32 cellular contexts compared by ENCODE assay signal in the genomic region with DNA sequence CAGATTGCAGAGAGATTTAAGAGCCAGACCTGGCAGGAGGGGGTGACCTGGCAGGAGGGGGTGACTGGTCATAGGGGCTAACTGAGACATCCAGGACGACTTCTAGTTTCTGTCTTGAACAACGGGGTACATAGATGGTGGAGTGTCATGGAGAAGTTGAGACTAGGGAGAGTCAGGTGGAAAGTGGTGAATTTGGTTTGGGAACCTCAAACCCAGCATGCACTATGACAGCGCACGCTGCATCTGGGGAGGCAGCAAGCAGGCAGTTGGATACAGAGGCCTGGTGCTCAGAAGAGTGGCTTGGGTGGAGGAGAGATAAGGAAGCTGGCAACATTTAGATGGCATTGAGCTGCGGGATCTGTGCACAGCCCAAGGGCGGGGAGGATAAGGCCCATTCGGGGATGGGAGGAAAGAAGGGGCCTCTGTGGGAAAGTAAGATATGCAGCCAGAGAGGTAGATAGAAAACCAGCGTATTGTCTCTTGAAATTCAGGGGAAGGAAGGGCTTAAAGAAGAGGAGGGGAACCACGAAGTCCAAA. TPM values are rescaled to one million over a fixed set of nuclear protein-coding genes. Genes with fewer than 3 reads are reported as not detected.
DNase-seq lines count a peak whose midpoint lies in the region; ATAC-seq and TF ChIP-seq lines count a peak whose summit lies in the region.
"Had no signal": no experiment of that assay in that cellular context is flagged by ENCODE, and none has a peak within 500 bp of the region (broad histone marks: within the 10 kb centered on the region; RNA-seq: fewer than 3 reads in every experiment).

No MANE protein-coding gene starts in this region.

- H3K27ac ChIP-seq in SK-N-SH (ENCODE audit: low read depth in 2 of 2, low read length in 1 of 2): no peak overlapping the region
- no peak overlapping the region for H3K27ac ChIP-seq in CD8-positive, alpha-beta memory T cell (ENCODE audit: low read depth, low read length)
- H3K27ac ChIP-seq: 22Rv1, breast epithelium, gastroesophageal sphincter, parathyroid adenoma, right lobe of liver, thyroid gland had no signal

- peaks cover 0 to 4% of the 10 kb centered on the region in 2 experiments for H3K36me3 ChIP-seq in SK-N-SH (replicated peaks in 1 of 2; ENCODE audit: control insufficient read depth in 1 of 2, insufficient read depth in 2 of 2, low read length in 1 of 2)
- no peaks in the 10 kb centered on the region for H3K36me3 ChIP-seq in CD8-positive, alpha-beta memory T cell (ENCODE audit: insufficient read depth, low read length)
- H3K36me3 ChIP-seq: breast epithelium, gastroesophageal sphincter, right lobe of liver, thyroid gland had no signal

- no peaks in the 10 kb centered on the region for H3K27me3 ChIP-seq in SK-N-SH (ENCODE audit: insufficient read depth)
- H3K27me3 ChIP-seq in CD8-positive, alpha-beta memory T cell (ENCODE audit: insufficient read depth, low read length, poor library complexity, severe bottlenecking): peaks cover 15% of the 10 kb centered on the region
- H3K27me3 ChIP-seq: breast epithelium, gastroesophageal sphincter, right lobe of liver, thyroid gland had no signal

- H3K36me3 Mint-ChIP-seq in IgD-negative memory B cell (peaks cover 3% of the 10 kb centered on the region), brain (no peaks in the 10 kb centered on the region)
- peaks cover 8 to 28% of the 10 kb centered on the region in 2 donors for H3K36me3 Mint-ChIP-seq in stimulated activated naive B cell treated with anti-CD40 and anti-IgM and Interleukin-4, amounts not matched to agents 10 μg/mL and 1 μg/mL and 100 μg/mL, for 72 hours
- H3K36me3 Mint-ChIP-seq in CD8-positive, alpha-beta memory T cell: peaks cover 0 to 1% (median 0%) of the 10 kb centered on the region in 3 donors

- H3K79me2 ChIP-seq in SK-N-SH (ENCODE audit: insufficient read depth): peaks cover 89% of the 10 kb centered on the region

- WGBS in SK-N-SH (ENCODE audit: low lambda C conversion rate): 88% methylated on average over 9 of the region's 9 CpGs

- no peak for TF ChIP-seq EP300 in SK-N-SH (IDR thresholded peaks at IDR 0.05; ENCODE audit: borderline replicate concordance in 1 of 2, low read depth in 1 of 2, low read length in 1 of 2)

- TF ChIP-seq CTCF in SK-N-SH (IDR thresholded peaks at IDR 0.05) (no peak), brain (conservative IDR thresholded peaks at IDR 0.05) (no peak)

- H3K4me3 ChIP-seq in SK-N-SH (ENCODE audit: low read depth in 2 of 2, low read length in 1 of 2): no peak overlapping the region
- H3K4me3 ChIP-seq in CD8-positive, alpha-beta memory T cell (ENCODE audit: low read length): no peak overlapping the region
- H3K4me3 ChIP-seq: breast epithelium, gastroesophageal sphincter, right lobe of liver, thyroid gland had no signal

- ATAC-seq in SK-N-SH treated with all-trans-retinoic acid at 6 μM for 48 hours: no peak
- ATAC-seq in stimulated activated naive B cell treated with anti-CD40 and anti-IgM and Interleukin-4, amounts not matched to agents 10 μg/mL and 1 μg/mL and 100 μg/mL, for 72 hours (replicated peaks): no peak
- ATAC-seq: activated CD8-positive, alpha-beta T cell treated with anti-CD3 and anti-CD28 coated beads for 36 hours; gastroesophageal sphincter; right lobe of liver; stimulated activated naive CD8-positive, alpha-beta T cell treated with anti-CD3 and anti-CD28 coated beads, Interleukin-15, Interleukin-2, amounts not matched to agents 100 U/mL and 50 U/mL, for 24 hours had no signal

- H3K27ac Mint-ChIP-seq in IgD-negative memory B cell: peak overlapping the region; percentile 36 to 98 (median 94)
- H3K27ac Mint-ChIP-seq in brain: peak overlapping the region in 2 of 5 experiments; percentile 14 to 22
- H3K27ac Mint-ChIP-seq in stimulated activated naive B cell treated with anti-CD40 and anti-IgM and Interleukin-4, amounts not matched to agents 10 μg/mL and 1 μg/mL and 100 μg/mL, for 72 hours: peak overlapping the region; percentile 83
- H3K27ac Mint-ChIP-seq in CD8-positive, alpha-beta memory T cell: peak overlapping the region in 1 of 8 donors; percentile 2
- H3K27ac Mint-ChIP-seq: activated CD8-positive, alpha-beta T cell treated with anti-CD3 and anti-CD28 coated beads for 36 hours; nephron progenitor cell had no signal

- peaks cover 19% of the 10 kb centered on the region for H3F3A ChIP-seq in SK-N-SH (replicated peaks; ENCODE audit: insufficient read depth)

- no peaks in the 10 kb centered on the region for H3K9me3 ChIP-seq in SK-N-SH
- H3K9me3 ChIP-seq in CD8-positive, alpha-beta memory T cell (ENCODE audit: low read length): no peaks in the 10 kb centered on the region
- H3K9me3 ChIP-seq: breast epithelium, gastroesophageal sphincter, right lobe of liver, thyroid gland had no signal

- no peak overlapping the region for H2AFZ ChIP-seq in SK-N-SH (ENCODE audit: low read depth)
- H2AFZ ChIP-seq: parathyroid adenoma had no signal

- CTCF ChIA-PET in SK-N-SH (lab: Yijun Ruan, JAX): interaction anchor here (0.6 to 6.6 kb wide), 10 partner anchors 9 to 173 kb away, joined by 3 to 60 read pairs (median 4); a partner anchor contains a TSS
- CTCF ChIA-PET in CD8-positive, alpha-beta memory T cell (lab: Charles Lee): interaction anchor here (0.7 to 13.7 kb wide), 8 partner anchors 12 to 284 kb away, joined by 3 to 125 read pairs (median 4); a partner anchor contains a TSS

- H3K4me3 Mint-ChIP-seq in IgD-negative memory B cell: peak overlapping the region in 3 of 4 donors; percentile 7 to 84 (median 79)
- H3K4me3 Mint-ChIP-seq in brain: peak overlapping the region in 4 of 5 experiments; percentile 6 to 81 (median 8)
- H3K4me3 Mint-ChIP-seq in stimulated activated naive B cell treated with anti-CD40 and anti-IgM and Interleukin-4, amounts not matched to agents 10 μg/mL and 1 μg/mL and 100 μg/mL, for 72 hours: peak overlapping the region; percentile 2 to 34
- H3K4me3 Mint-ChIP-seq in CD8-positive, alpha-beta memory T cell: peak overlapping the region in 1 of 7 donors; percentile 51
- H3K4me3 Mint-ChIP-seq: activated CD8-positive, alpha-beta T cell treated with anti-CD3 and anti-CD28 coated beads for 36 hours; nephron progenitor cell had no signal

- peaks cover 12 to 20% of the 10 kb centered on the region in 2 experiments; a peak in 3 of 4 replicates for H3K4me1 ChIP-seq in SK-N-SH (ENCODE audit: control insufficient read depth in 1 of 2, insufficient read depth in 2 of 2, low read depth in 1 of 2, low read length in 1 of 2)
- peaks cover 36% of the 10 kb centered on the region for H3K4me1 ChIP-seq in CD8-positive, alpha-beta memory T cell (ENCODE audit: insufficient read depth, low read length)

- H3K27me3 Mint-ChIP-seq in IgD-negative memory B cell (peaks cover 5% of the 10 kb centered on the region), brain (peaks cover 11% of the 10 kb centered on the region)
- no peaks in the 10 kb centered on the region for H3K27me3 Mint-ChIP-seq in stimulated activated naive B cell treated with anti-CD40 and anti-IgM and Interleukin-4, amounts not matched to agents 10 μg/mL and 1 μg/mL and 100 μg/mL, for 72 hours
- H3K27me3 Mint-ChIP-seq in CD8-positive, alpha-beta memory T cell: peaks cover 18 to 27% of the 10 kb centered on the region in 2 donors

- peaks cover 76% of the 10 kb centered on the region for H4K20me1 ChIP-seq in SK-N-SH (ENCODE audit: insufficient read depth)

- H3K4me1 Mint-ChIP-seq in IgD-negative memory B cell (peaks cover 47 to 51% (median 49%) of the 10 kb centered on the region in 3 donors), brain (peaks cover 65% of the 10 kb centered on the region)
- peaks cover 55 to 75% of the 10 kb centered on the region in 2 donors for H3K4me1 Mint-ChIP-seq in stimulated activated naive B cell treated with anti-CD40 and anti-IgM and Interleukin-4, amounts not matched to agents 10 μg/mL and 1 μg/mL and 100 μg/mL, for 72 hours
- H3K4me1 Mint-ChIP-seq in CD8-positive, alpha-beta memory T cell: peaks cover 22 to 39% (median 27%) of the 10 kb centered on the region in 3 donors

- POLR2A ChIA-PET in SK-N-SH (lab: Yijun Ruan, JAX): interaction anchor here (1.8 kb wide), 1 partner anchor 12 kb away, joined by 5 read pairs; no protein-coding TSS in a partner anchor
- POLR2A ChIA-PET in CD8-positive, alpha-beta memory T cell (lab: Charles Lee): no interaction called here

- TF ChIP-seq RAD21 in SK-N-SH (IDR thresholded peaks at IDR 0.05; ENCODE audit: low read length): no peak

- H3K9me2 ChIP-seq in SK-N-SH: no peaks in the 10 kb centered on the region

- H3K9me3 Mint-ChIP-seq in IgD-negative memory B cell (no peaks in the 10 kb centered on the region), brain (peaks cover 0 to 3% (median 0%) of the 10 kb centered on the region in 5 experiments)
- H3K9me3 Mint-ChIP-seq in stimulated activated naive B cell treated with anti-CD40 and anti-IgM and Interleukin-4, amounts not matched to agents 10 μg/mL and 1 μg/mL and 100 μg/mL, for 72 hours: no peaks in the 10 kb centered on the region
- H3K9me3 Mint-ChIP-seq in CD8-positive, alpha-beta memory T cell: no peaks in the 10 kb centered on the region
- H3K9me3 Mint-ChIP-seq: activated CD8-positive, alpha-beta T cell treated with anti-CD3 and anti-CD28 coated beads for 36 hours; nephron progenitor cell had no signal

- no peak overlapping the region for H3K9ac ChIP-seq in SK-N-SH
- H3K9ac ChIP-seq: parathyroid adenoma had no signal

- no peak overlapping the region for H3K4me2 ChIP-seq in SK-N-SH

- DNase-seq in SK-N-SH: peak; percentile 55
- no peak for DNase-seq in stimulated activated naive B cell treated with anti-CD40 and anti-IgM and Interleukin-4, amounts not matched to agents 10 μg/mL and 1 μg/mL and 100 μg/mL, for 72 hours
- no peak for DNase-seq in activated naive CD4-positive, alpha-beta T cell treated with Interleukin-2 at 50 U/mL for 16 hours
- no peak for DNase-seq in CD8-positive, alpha-beta memory T cell
- no peak for DNase-seq in activated CD4-positive, CD25-positive, alpha-beta regulatory T cell treated with anti-CD3 and anti-CD28 coated beads, Interleukin-2, amount 50 U/mL, for 72 hours
- DNase-seq: activated CD4-positive, alpha-beta T cell treated with anti-CD3 and anti-CD28 coated beads for 1 hour; activated CD8-positive, alpha-beta T cell treated with anti-CD3 and anti-CD28 coated beads for 36 hours; Calu3; cortex of kidney; DND-41; HCEC 1CT; hypothalamus; midbrain; NCI-H1105; NCI-H1930; NCI-H345; NCI-H82; nephron progenitor cell; right lobe of liver; stimulated activated CD4-positive, alpha-beta T cell treated with anti-CD3 and anti-CD28 coated beads, Interleukin-4, amount 100 ng/mL, for 4 hours; stimulated activated naive CD8-positive, alpha-beta T cell treated with anti-CD3 and anti-CD28 coated beads, Interleukin-15, Interleukin-2, amounts not matched to agents 100 U/mL and 50 U/mL, for 24 hours; T1000; thyroid gland had no signal

RNA-seq across cellular contexts. Expression of a gene that starts 4.5 kb away (rescaled TPM):
- polyA plus RNA-seq in SK-N-SH (2012; rRNA removed): 12.1 and 24.7 TPM in 2 replicates
- 16.7 and 23.3 TPM in 2 replicates for polyA plus RNA-seq in SK-N-SH (2012; cell fraction: cytosol; rRNA removed)
- 80.4 and 105 TPM in 2 replicates for polyA plus RNA-seq in SK-N-SH (2012; cell fraction: nucleus; rRNA removed)
- polyA plus RNA-seq in IgD-negative memory B cell: 43.8 TPM
- polyA plus RNA-seq in brain (ENCODE audit: insufficient read depth, low read depth, low replicate concordance): 64.2 TPM
- total RNA-seq in CD8-positive, alpha-beta memory T cell: 10 to 100 TPM; 23.2 to 27.4 TPM
- 6.1 TPM for polyA plus RNA-seq in CD8-positive, alpha-beta memory T cell

RNA-seq across cellular contexts. Expression of a gene that starts 29.2 kb away (rescaled TPM):
- polyA plus RNA-seq in SK-N-SH (2012; rRNA removed) (18.8 and 19.6 TPM in 2 replicates), IgD-negative memory B cell (70.9 TPM), brain (ENCODE audit: insufficient read depth, low read depth, low replicate concordance) (58.2 TPM)
- polyA plus RNA-seq in SK-N-SH (2012; cell fraction: cytosol; rRNA removed): 20.3 and 22.0 TPM in 2 replicates
- polyA plus RNA-seq in SK-N-SH (2012; cell fraction: nucleus; rRNA removed): 17.4 and 24.1 TPM in 2 replicates
- total RNA-seq in CD8-positive, alpha-beta memory T cell: 10 to 100 TPM; 65.4 to 67.4 TPM
- 66.4 TPM for polyA plus RNA-seq in CD8-positive, alpha-beta memory T cell

RNA-seq across cellular contexts. Expression of a gene that starts 49.7 kb away (rescaled TPM):
- polyA plus RNA-seq in SK-N-SH (2012; rRNA removed): not detected in 2 replicates
- not detected in 2 replicates for polyA plus RNA-seq in SK-N-SH (2012; cell fraction: cytosol; rRNA removed)
- not detected in 2 replicates for polyA plus RNA-seq in SK-N-SH (2012; cell fraction: nucleus; rRNA removed)
- not detected for polyA plus RNA-seq in IgD-negative memory B cell
- 0.49 TPM for polyA plus RNA-seq in brain (ENCODE audit: insufficient read depth, low read depth, low replicate concordance)
- total RNA-seq in CD8-positive, alpha-beta memory T cell: not detected
- polyA plus RNA-seq in CD8-positive, alpha-beta memory T cell: not detected
- total RNA-seq: activated CD8-positive, alpha-beta T cell treated with anti-CD3 and anti-CD28 coated beads for 36 hours; breast epithelium; Calu3; gastroesophageal sphincter; liver; M059J; right lobe of liver; thyroid gland had no signal

RNA-seq across cellular contexts. Expression of a gene that starts 52.1 kb away (rescaled TPM):
- polyA plus RNA-seq in SK-N-SH (2012; rRNA removed) (111 and 135 TPM in 2 replicates), IgD-negative memory B cell (160 TPM), brain (ENCODE audit: insufficient read depth, low read depth, low replicate concordance) (208 TPM)
- 86.6 and 113 TPM in 2 replicates for polyA plus RNA-seq in SK-N-SH (2012; cell fraction: cytosol; rRNA removed)
- polyA plus RNA-seq in SK-N-SH (2012; cell fraction: nucleus; rRNA removed): 102 and 104 TPM in 2 replicates
- 10 to 100 TPM; 49.3 to 57.6 TPM for total RNA-seq in CD8-positive, alpha-beta memory T cell
- 107 TPM for polyA plus RNA-seq in CD8-positive, alpha-beta memory T cell
